Comparison of ENCODE assay signal across 10 cellular contexts in genomic region chr3:4517643-4518042, GRCh38. TPM values are rescaled to one million over a fixed set of nuclear protein-coding genes. Genes with fewer than 3 reads are reported as not detected.
DNase-seq lines count a peak whose midpoint lies in the region; ATAC-seq, FAIRE-seq and TF ChIP-seq lines count a peak whose summit lies in the region.
"Had no signal": no experiment of that assay in that cellular context is flagged by ENCODE, and none has a peak within 500 bp of the region (broad histone marks: within the 10 kb centered on the region; RNA-seq: fewer than 3 reads in every experiment).

No MANE protein-coding gene starts in this region.

- no peaks in the 10 kb centered on the region for H3K9me2 ChIP-seq in Loucy (replicated peaks; ENCODE audit: low read depth, low read length)

- no peaks in the 10 kb centered on the region for H3K9me3 Mint-ChIP-seq in activated CD4-positive, alpha-beta memory T cell treated with anti-CD3 and anti-CD28 coated beads, Interleukin-2, amount 10 ng/mL, durations not matched to agents 7 days and 5 days
- no peaks in the 10 kb centered on the region for H3K9me3 Mint-ChIP-seq in naive B cell
- H3K9me3 Mint-ChIP-seq: H9 had no signal

- peak overlapping the region; percentile 13 for H3K27ac Mint-ChIP-seq in activated CD4-positive, alpha-beta memory T cell treated with anti-CD3 and anti-CD28 coated beads, Interleukin-2, amount 10 ng/mL, durations not matched to agents 7 days and 5 days
- peak overlapping the region; percentile 3 to 94 (median 64) for H3K27ac Mint-ChIP-seq in naive B cell
- H3K27ac Mint-ChIP-seq: H9 had no signal

- no peaks in the 10 kb centered on the region for H3K27me3 Mint-ChIP-seq in activated CD4-positive, alpha-beta memory T cell treated with anti-CD3 and anti-CD28 coated beads, Interleukin-2, amount 10 ng/mL, durations not matched to agents 7 days and 5 days
- no peaks in the 10 kb centered on the region for H3K27me3 Mint-ChIP-seq in naive B cell

- peak; percentile 32 to 48 for ATAC-seq in naive B cell (ENCODE audit: low read depth in 2 of 2)
- no peak for ATAC-seq in GM21825 (IDR thresholded peaks at IDR 0.05; ENCODE audit: unreplicated experiment)
- no peak for ATAC-seq in GM21515 (IDR thresholded peaks at IDR 0.05; ENCODE audit: unreplicated experiment)
- no peak for ATAC-seq in GM19452 (IDR thresholded peaks at IDR 0.05; ENCODE audit: unreplicated experiment)

- no peak overlapping the region for H3K4me3 Mint-ChIP-seq in activated CD4-positive, alpha-beta memory T cell treated with anti-CD3 and anti-CD28 coated beads, Interleukin-2, amount 10 ng/mL, durations not matched to agents 7 days and 5 days
- peak overlapping the region in 7 of 8 donors; percentile 36 to 71 (median 61) for H3K4me3 Mint-ChIP-seq in naive B cell
- H3K4me3 Mint-ChIP-seq: H9 had no signal

- TF ChIP-seq POLR2A in GM12892 (IDR thresholded peaks at IDR 0.05; ENCODE audit: low read depth, low read length) = no peak

- DNase-seq in GM12892 (ENCODE audit: insufficient read length) = no peak
- no peak for DNase-seq in activated CD4-positive, alpha-beta memory T cell treated with anti-CD3 and anti-CD28 coated beads, Interleukin-2, amount 10 ng/mL, durations not matched to agents 7 days and 5 days
- no peak for DNase-seq in naive B cell
- DNase-seq: cortex of kidney, GDM1, H9 had no signal

- H3K4me1 Mint-ChIP-seq in activated CD4-positive, alpha-beta memory T cell treated with anti-CD3 and anti-CD28 coated beads, Interleukin-2, amount 10 ng/mL, durations not matched to agents 7 days and 5 days = peaks cover 31% of the 10 kb centered on the region
- peaks cover 52 to 82% (median 69%) of the 10 kb centered on the region in 3 donors for H3K4me1 Mint-ChIP-seq in naive B cell

- H3F3A ChIP-seq in Loucy (ENCODE audit: low read depth) = no peaks in the 10 kb centered on the region; the same call in 1 of the 2 replicates

- peaks cover 17% of the 10 kb centered on the region for H3K36me3 Mint-ChIP-seq in activated CD4-positive, alpha-beta memory T cell treated with anti-CD3 and anti-CD28 coated beads, Interleukin-2, amount 10 ng/mL, durations not matched to agents 7 days and 5 days (ENCODE audit: low read depth)
- peaks cover 1 to 20% of the 10 kb centered on the region in 2 donors for H3K36me3 Mint-ChIP-seq in naive B cell

- H2AFZ ChIP-seq in Loucy (ENCODE audit: low read length) = no peak overlapping the region

- H3K79me2 ChIP-seq in Loucy (ENCODE audit: insufficient read depth, low read length) = peaks cover 52% of the 10 kb centered on the region; the same call in 1 of the 2 replicates

- peak overlapping the region; percentile 56 for H3K9ac ChIP-seq in Loucy (ENCODE audit: low read depth, low read length, poor library complexity, severe bottlenecking)

- no peak for TF ChIP-seq CTCF in Loucy (conservative IDR thresholded peaks at IDR 0.05; ENCODE audit: low read length)

- POLR2A ChIA-PET in activated CD4-positive, alpha-beta memory T cell treated with anti-CD3 and anti-CD28 coated beads, Interleukin-2, amount 10 ng/mL, durations not matched to agents 7 days and 5 days (lab: Charles Lee) = interaction anchor here (0.9 to 3.7 kb wide), 5 partner anchors 9 to 51 kb away, joined by 3 to 38 read pairs (median 4); partner anchors contain the start of genes ITPR1 and SUMF1

- no peaks in the 10 kb centered on the region for H4K20me1 ChIP-seq in Loucy (ENCODE audit: insufficient read depth, low read length, poor library complexity, severe bottlenecking)

- no peaks in the 10 kb centered on the region for H3K27me3 ChIP-seq in Loucy (ENCODE audit: insufficient read depth, low read length, poor library complexity, severe bottlenecking)

- H3K9me3 ChIP-seq in Loucy (ENCODE audit: insufficient read depth, low read depth, low read length) = no peaks in the 10 kb centered on the region

- FAIRE-seq in GM12892 (lab: Jason Lieb, UNC) = peak; percentile 5

- H3K4me3 ChIP-seq in Loucy (ENCODE audit: low read length, poor library complexity, severe bottlenecking) = no peak overlapping the region

- CTCF ChIA-PET in activated CD4-positive, alpha-beta memory T cell treated with anti-CD3 and anti-CD28 coated beads, Interleukin-2, amount 10 ng/mL, durations not matched to agents 7 days and 5 days (lab: Charles Lee) = interaction anchor here (1.2 to 5.0 kb wide), 4 partner anchors 24 to 194 kb away, joined by 5 to 41 read pairs (median 20); partner anchors contain the start of gene ITPR1

- peak overlapping the region; percentile 78 for H3K4me2 ChIP-seq in Loucy (ENCODE audit: low read depth, low read length, poor library complexity, severe bottlenecking)

- peaks cover 51% of the 10 kb centered on the region for H3K4me1 ChIP-seq in Loucy (ENCODE audit: insufficient read depth, low read length, poor library complexity, severe bottlenecking)

- H3K36me3 ChIP-seq in Loucy (ENCODE audit: insufficient read depth, low read length) = peaks cover 20% of the 10 kb centered on the region; the same call in 1 of the 2 replicates

RNA-seq across cellular contexts. Expression of gene ITPR1, which starts 24.5 kb away (rescaled TPM):
- polyA plus RNA-seq in GM12892 (2012; ENCODE audit: missing spikeins) = 28.5 TPM
- 10 to 100 TPM; 59.6 to 64.3 TPM for total RNA-seq in activated CD4-positive, alpha-beta memory T cell treated with anti-CD3 and anti-CD28 coated beads, Interleukin-2, amount 10 ng/mL, durations not matched to agents 7 days and 5 days
- polyA plus RNA-seq in naive B cell (ENCODE audit: low read depth in 6 of 6) = 100 to 1,000 TPM in 1 of 6 donors, 10 to 100 TPM in 5; 54.8 to 110 (median 87.3) TPM

RNA-seq across cellular contexts. Expression of gene SUMF1, which starts 50.6 kb away (rescaled TPM):
- polyA plus RNA-seq in GM12892 (2012; ENCODE audit: missing spikeins) = 6.4 TPM
- 1 to 10 TPM; 7.1 to 7.3 TPM for total RNA-seq in activated CD4-positive, alpha-beta memory T cell treated with anti-CD3 and anti-CD28 coated beads, Interleukin-2, amount 10 ng/mL, durations not matched to agents 7 days and 5 days
- polyA plus RNA-seq in naive B cell (ENCODE audit: low read depth in 6 of 6) = 10 to 100 TPM; 18.8 to 27.6 (median 22.2) TPM

Comparison
In these comparisons a context has a peak if more than half of its experiments do, and no peak if none do; other contexts are left out.
1. ATAC-seq: peak in naive B cell (2 of 2); none in GM21825 (single experiment), GM21515 (single experiment) and GM19452 (single experiment).